7 cellular contexts compared by ENCODE assay signal in genomic region chr14:24274101-24274543, GRCh38.
A peak's percentile ranks its signal among the peaks of the same experiment; 100 is the strongest.
DNase-seq lines count a peak whose midpoint lies in the region; ATAC-seq lines count a peak whose summit lies in the region.

No MANE protein-coding gene starts in this region.

- no peak overlapping the region for H3K4me3 Mint-ChIP-seq in central memory CD8-positive, alpha-beta T cell

- DNase-seq in SIG-M5 (lab: John Stamatoyannopoulos, UW): peak; percentile 73
- DNase-seq in central memory CD8-positive, alpha-beta T cell (ENCODE audit: low spot score in 2 of 2): no peak
- DNase-seq in stimulated activated CD8-positive, alpha-beta memory T cell treated with anti-CD3 and anti-CD28 coated beads, Interleukin-4, amount 100 ng/mL, for 48 hours: peak; percentile 63
- no peak for DNase-seq in GM03348 (ENCODE audit: low spot score)
- no peak for DNase-seq in NCI-H1436 treated with DMSO at 0.1 percent for 48 hours (lab: John Stamatoyannopoulos, UW)

- peak overlapping the region; percentile 2 for H3K27ac Mint-ChIP-seq in central memory CD8-positive, alpha-beta T cell (ENCODE audit: low read depth)

- H3K4me1 Mint-ChIP-seq in central memory CD8-positive, alpha-beta T cell: peaks cover 42% of the 10 kb centered on the region

- H3K36me3 Mint-ChIP-seq in central memory CD8-positive, alpha-beta T cell (ENCODE audit: insufficient read depth): peaks cover 9% of the 10 kb centered on the region

- ATAC-seq in GM19025 (IDR thresholded peaks at IDR 0.05; ENCODE audit: low read depth, unreplicated experiment): peak; percentile 31
- ATAC-seq in HG02938 (IDR thresholded peaks at IDR 0.05; ENCODE audit: unreplicated experiment): peak; percentile 39
- no peak for ATAC-seq in central memory CD8-positive, alpha-beta T cell (replicated peaks; ENCODE audit: extremely low read depth, poor library complexity, severe bottlenecking)

- H3K9me3 Mint-ChIP-seq in central memory CD8-positive, alpha-beta T cell: no peaks in the 10 kb centered on the region

- no peaks in the 10 kb centered on the region for H3K27me3 Mint-ChIP-seq in central memory CD8-positive, alpha-beta T cell

Comparison
In these comparisons a context has a peak if more than half of its experiments do, and no peak if none do; other contexts are left out.
1. DNase-seq: peak in SIG-M5 (single experiment) and stimulated activated CD8-positive, alpha-beta memory T cell treated with anti-CD3 and anti-CD28 coated beads, Interleukin-4, amount 100 ng/mL, for 48 hours (single experiment); none in central memory CD8-positive, alpha-beta T cell (0 of 2), GM03348 (single experiment) and NCI-H1436 treated with DMSO at 0.1 percent for 48 hours (single experiment).